1 cellular context compared by ENCODE assay signal in the genomic region with DNA sequence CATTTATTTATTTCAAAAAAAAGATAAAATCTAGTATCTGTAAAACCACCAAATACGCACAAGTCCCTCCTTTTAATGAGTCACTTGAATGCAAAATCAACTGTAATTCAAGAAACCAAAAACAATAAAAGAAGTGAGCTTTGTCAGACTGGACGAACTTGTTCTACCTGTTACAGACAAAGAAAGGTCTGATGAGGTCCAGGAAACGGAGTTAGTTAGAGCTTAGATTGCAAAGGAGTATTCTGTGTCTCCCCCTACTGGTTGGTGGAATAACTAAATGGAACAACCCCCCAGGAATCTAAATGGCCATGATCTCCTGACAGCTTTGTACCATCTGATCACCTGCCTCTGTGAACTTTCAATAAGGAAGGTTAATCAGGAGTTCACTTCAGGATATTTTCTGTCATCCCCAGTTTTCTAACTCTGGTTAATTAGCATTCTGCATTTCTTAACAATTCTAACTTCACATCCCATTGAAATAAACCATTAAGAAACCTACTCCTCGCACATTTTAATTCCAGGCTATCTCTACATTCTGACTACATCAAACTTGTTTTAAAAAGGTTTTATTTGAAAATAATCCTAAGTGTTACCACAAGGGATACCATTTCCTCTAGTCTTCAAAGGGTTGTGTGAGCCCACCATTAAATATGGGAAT.
TF ChIP-seq lines count a peak whose summit lies in the region.

No MANE protein-coding gene starts in this region.

TF ChIP-seq in GM12878, 131 proteins besides CTCF, POLR2A, EP300 and RAD21 (continued from another document):
- TF ChIP-seq, protein P1, sequence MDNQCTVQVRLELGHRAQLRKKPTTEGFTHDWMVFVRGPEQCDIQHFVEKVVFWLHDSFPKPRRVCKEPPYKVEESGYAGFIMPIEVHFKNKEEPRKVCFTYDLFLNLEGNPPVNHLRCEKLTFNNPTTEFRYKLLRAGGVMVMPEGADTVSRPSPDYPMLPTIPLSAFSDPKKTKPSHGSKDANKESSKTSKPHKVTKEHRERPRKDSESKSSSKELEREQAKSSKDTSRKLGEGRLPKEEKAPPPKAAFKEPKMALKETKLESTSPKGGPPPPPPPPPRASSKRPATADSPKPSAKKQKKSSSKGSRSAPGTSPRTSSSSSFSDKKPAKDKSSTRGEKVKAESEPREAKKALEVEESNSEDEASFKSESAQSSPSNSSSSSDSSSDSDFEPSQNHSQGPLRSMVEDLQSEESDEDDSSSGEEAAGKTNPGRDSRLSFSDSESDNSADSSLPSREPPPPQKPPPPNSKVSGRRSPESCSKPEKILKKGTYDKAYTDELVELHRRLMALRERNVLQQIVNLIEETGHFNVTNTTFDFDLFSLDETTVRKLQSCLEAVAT (IDR thresholded peaks at IDR 0.05): no peak
- TF ChIP-seq, protein P2, sequence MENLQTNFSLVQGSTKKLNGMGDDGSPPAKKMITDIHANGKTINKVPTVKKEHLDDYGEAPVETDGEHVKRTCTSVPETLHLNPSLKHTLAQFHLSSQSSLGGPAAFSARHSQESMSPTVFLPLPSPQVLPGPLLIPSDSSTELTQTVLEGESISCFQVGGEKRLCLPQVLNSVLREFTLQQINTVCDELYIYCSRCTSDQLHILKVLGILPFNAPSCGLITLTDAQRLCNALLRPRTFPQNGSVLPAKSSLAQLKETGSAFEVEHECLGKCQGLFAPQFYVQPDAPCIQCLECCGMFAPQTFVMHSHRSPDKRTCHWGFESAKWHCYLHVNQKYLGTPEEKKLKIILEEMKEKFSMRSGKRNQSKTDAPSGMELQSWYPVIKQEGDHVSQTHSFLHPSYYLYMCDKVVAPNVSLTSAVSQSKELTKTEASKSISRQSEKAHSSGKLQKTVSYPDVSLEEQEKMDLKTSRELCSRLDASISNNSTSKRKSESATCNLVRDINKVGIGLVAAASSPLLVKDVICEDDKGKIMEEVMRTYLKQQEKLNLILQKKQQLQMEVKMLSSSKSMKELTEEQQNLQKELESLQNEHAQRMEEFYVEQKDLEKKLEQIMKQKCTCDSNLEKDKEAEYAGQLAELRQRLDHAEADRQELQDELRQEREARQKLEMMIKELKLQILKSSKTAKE (IDR thresholded peaks at IDR 0.05; ENCODE audit: low read depth, poor library complexity, severe bottlenecking): peak; percentile 32
- TF ChIP-seq RELA (IDR thresholded peaks at IDR 0.05; ENCODE audit: borderline replicate concordance, partially characterized antibody) (peak; percentile 16), SMARCA5 (IDR thresholded peaks at IDR 0.05) (0 out of 2 replicates have a peak, but pooled peaks have one; percentile 28), STAT3 (IDR thresholded peaks at IDR 0.05; ENCODE audit: low read depth, low read length) (no peak), SREBF1 (IDR thresholded peaks at IDR 0.05; ENCODE audit: low read length) (no peak), RB1 (IDR thresholded peaks at IDR 0.05; ENCODE audit: borderline replicate concordance) (peak; percentile 64; the same call in 1 of the 2 replicates)
